12 cellular contexts compared by ENCODE assay signal in the genomic region with DNA sequence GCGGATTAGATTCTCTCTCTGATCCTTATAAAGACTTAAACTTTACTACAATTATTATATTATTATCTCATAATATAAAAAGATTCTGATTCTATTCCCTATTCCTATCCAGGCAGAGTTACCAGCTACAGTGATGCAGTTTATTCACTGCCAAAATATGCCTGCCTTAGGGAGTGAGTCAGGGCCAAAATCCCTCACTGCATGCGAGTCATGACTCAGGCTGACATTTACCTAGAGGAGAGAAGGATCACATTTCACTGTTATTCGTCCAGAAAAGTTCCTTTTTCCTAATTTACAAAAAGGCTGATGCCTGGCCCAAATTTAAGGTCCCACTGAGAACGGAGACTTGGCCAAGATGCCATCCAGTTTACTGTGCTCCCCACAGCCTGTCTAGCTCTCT.
DNase-seq lines count a peak whose midpoint lies in the region; FAIRE-seq and TF ChIP-seq lines count a peak whose summit lies in the region.
"Had no signal": no experiment of that assay in that cellular context is flagged by ENCODE, and none has a peak within 500 bp of the region (broad histone marks: within the 10 kb centered on the region; RNA-seq: fewer than 3 reads in every experiment).

No MANE protein-coding gene starts in this region.

- no peaks in the 10 kb centered on the region for H3K4me1 Mint-ChIP-seq in progenitor cell of endocrine pancreas (ENCODE audit: low read depth)
- H3K4me1 Mint-ChIP-seq: CD4-positive, alpha-beta memory T cell had no signal

- H3K27me3 ChIP-seq in endothelial cell of umbilical vein (ENCODE audit: control insufficient read depth in 2 of 2, insufficient read depth in 2 of 2, low read length in 2 of 2) = no peaks in the 10 kb centered on the region
- H3K27me3 ChIP-seq: heart right ventricle had no signal

- no peak for TF ChIP-seq CTCF in AG09319 (IDR thresholded peaks at IDR 0.05; ENCODE audit: low read depth, low read length)
- no peak for TF ChIP-seq CTCF in endothelial cell of umbilical vein (IDR thresholded peaks at IDR 0.05; ENCODE audit: extremely low read depth in 1 of 2, insufficient read depth in 1 of 2, low read depth in 1 of 2, low read length in 2 of 2)
- no peak for TF ChIP-seq CTCF in progenitor cell of endocrine pancreas (IDR thresholded peaks at IDR 0.05; ENCODE audit: unreplicated experiment)
- TF ChIP-seq CTCF in GM10248 (IDR thresholded peaks at IDR 0.05; ENCODE audit: control extremely low read depth, extremely low read depth, low read depth, missing control alignments) = no peak

- TF ChIP-seq POLR2A in endothelial cell of umbilical vein (IDR thresholded peaks at IDR 0.05; ENCODE audit: low read depth, low read length) = no peak

- H3K9me3 ChIP-seq in endothelial cell of umbilical vein (replicated peaks; ENCODE audit: control insufficient read depth, insufficient read depth, low read length) = no peaks in the 10 kb centered on the region

- no peak overlapping the region for H3K27ac ChIP-seq in endothelial cell of umbilical vein (ENCODE audit: insufficient read depth, low read depth, low read length)
- H3K27ac ChIP-seq: heart right ventricle had no signal

- H3K36me3 ChIP-seq in endothelial cell of umbilical vein (ENCODE audit: control insufficient read depth in 2 of 2, extremely low read depth in 1 of 2, insufficient read depth in 2 of 2, low read length in 2 of 2) = no peaks in the 10 kb centered on the region
- H3K36me3 ChIP-seq: heart right ventricle had no signal

- peak; percentile 47 for FAIRE-seq in endothelial cell of umbilical vein (lab: Jason Lieb, UNC)

- H3K36me3 Mint-ChIP-seq in progenitor cell of endocrine pancreas (ENCODE audit: insufficient read depth) = no peaks in the 10 kb centered on the region
- H3K36me3 Mint-ChIP-seq: CD4-positive, alpha-beta memory T cell had no signal

- H3K4me3 Mint-ChIP-seq in progenitor cell of endocrine pancreas (ENCODE audit: low read depth) = no peak overlapping the region
- H3K4me3 Mint-ChIP-seq: activated T-cell treated with anti-CD3 and anti-CD28 coated beads, Interleukin-2, amount 50 U/mL, for 72 hours; CD4-positive, alpha-beta memory T cell had no signal

- no peaks in the 10 kb centered on the region for H3K9me1 ChIP-seq in endothelial cell of umbilical vein (replicated peaks; ENCODE audit: control insufficient read depth, extremely low read depth, insufficient read depth, low read length)

- DNase-seq in AG09319 (ENCODE audit: extremely low read depth, low read depth) (peak; percentile 69), NCI-H226 (peak; percentile 82), endothelial cell of umbilical vein (ENCODE audit: low read depth, low spot score) (peak; percentile 22), myocyte (ENCODE audit: low read depth) (peak; percentile 15), progenitor cell of endocrine pancreas (ENCODE audit: low spot score, unreplicated experiment) (no peak), LoVo (ENCODE audit: low spot score) (no peak), GM10248 (ENCODE audit: extremely low spot score) (no peak)
- no peak for DNase-seq in effector CD8-positive, alpha-beta T cell (lab: John Stamatoyannopoulos, UW)
- DNase-seq: activated T-cell treated with anti-CD3 and anti-CD28 coated beads, Interleukin-2, amount 50 U/mL, for 72 hours; CD4-positive, alpha-beta memory T cell; heart right ventricle; NCI-H2081 treated with DMSO at 0.1 percent for 48 hours had no signal

- peaks cover 3% of the 10 kb centered on the region for H3K9me3 Mint-ChIP-seq in progenitor cell of endocrine pancreas (ENCODE audit: low read depth)
- H3K9me3 Mint-ChIP-seq: activated T-cell treated with anti-CD3 and anti-CD28 coated beads, Interleukin-2, amount 50 U/mL, for 72 hours; CD4-positive, alpha-beta memory T cell had no signal

- dilution Hi-C loops in endothelial cell of umbilical vein (cut with MboI; ENCODE audit: extremely low pct_ligation_motif_present, low sequenced_read_pairs) = no loop called here

- CTCF ChIA-PET in endothelial cell of umbilical vein (lab: Charles Lee) (interaction anchor here (0.7 to 1.3 kb wide), 4 partner anchors 28 to 240 kb away, joined by 3 to 6 read pairs (median 4); no protein-coding TSS in a partner anchor), GM10248 (lab: Yijun Ruan, JAX) (no interaction called here)

- no TSS peak for BruUV-seq in endothelial cell of umbilical vein (replicated peaks; lab: Mats Ljungman, UMichigan)

- H4K20me1 ChIP-seq in endothelial cell of umbilical vein (replicated peaks; ENCODE audit: control insufficient read depth, extremely low read depth, insufficient read depth, low read length) = no peaks in the 10 kb centered on the region

- H3K79me2 ChIP-seq in endothelial cell of umbilical vein (ENCODE audit: control insufficient read depth, insufficient read depth, low read length) = no peaks in the 10 kb centered on the region

- peak overlapping the region; percentile 27 for H2AFZ ChIP-seq in endothelial cell of umbilical vein (ENCODE audit: low read depth, low read length)

- H3K4me3 ChIP-seq in endothelial cell of umbilical vein (replicated peaks in 1 of 3; ENCODE audit: insufficient read depth in 1 of 3, low read depth in 1 of 3, low read length in 3 of 3) = no peak overlapping the region
- H3K4me3 ChIP-seq: heart right ventricle had no signal

- intact Hi-C loops in endothelial cell of umbilical vein (cut with micrococcal nuclease) = no loop called here

- no peak overlapping the region for H3K4me2 ChIP-seq in endothelial cell of umbilical vein (ENCODE audit: insufficient read depth, low read length)

- no peaks in the 10 kb centered on the region for H3K4me1 ChIP-seq in endothelial cell of umbilical vein (ENCODE audit: control insufficient read depth, extremely low read depth, insufficient read depth, low read length)

- no peak overlapping the region for H3K9ac ChIP-seq in endothelial cell of umbilical vein (replicated peaks; ENCODE audit: extremely low read depth, insufficient read depth, low read length)

- H3K27me3 Mint-ChIP-seq in progenitor cell of endocrine pancreas = peaks cover 3% of the 10 kb centered on the region
- H3K27me3 Mint-ChIP-seq: CD4-positive, alpha-beta memory T cell had no signal

- H3K27ac Mint-ChIP-seq in progenitor cell of endocrine pancreas = no peak overlapping the region
- H3K27ac Mint-ChIP-seq: activated T-cell treated with anti-CD3 and anti-CD28 coated beads, Interleukin-2, amount 50 U/mL, for 72 hours; CD4-positive, alpha-beta memory T cell had no signal

- POLR2A ChIA-PET in endothelial cell of umbilical vein (lab: Charles Lee) (no interaction called here), GM10248 (lab: Yijun Ruan, JAX) (no interaction called here)

TF ChIP-seq in endothelial cell of umbilical vein, 7 proteins besides CTCF, POLR2A, EP300 and RAD21:
- no peak for TF ChIP-seq MYC (IDR thresholded peaks at IDR 0.05; ENCODE audit: low read depth, low read length)
- peak; percentile 58 for TF ChIP-seq FOS (IDR thresholded peaks at IDR 0.05; ENCODE audit: borderline replicate concordance, insufficient read depth, low read length)
- TF ChIP-seq EZH2 (IDR thresholded peaks at IDR 0.05; ENCODE audit: borderline replicate concordance, low read depth, low read length, severe bottlenecking) = no peak
- peak; percentile 33 for TF ChIP-seq JUN (IDR thresholded peaks at IDR 0.05; ENCODE audit: borderline replicate concordance, insufficient read depth, insufficient read length, low read depth)
- no peak for TF ChIP-seq GATA2 (IDR thresholded peaks at IDR 0.05; ENCODE audit: insufficient read depth, insufficient read length, low read depth, low read length)

Comparison
In these comparisons a context has a peak if more than half of its experiments do, and no peak if none do; other contexts are left out.
1. DNase-seq: peak in AG09319 (single experiment), NCI-H226 (single experiment), endothelial cell of umbilical vein (single experiment) and myocyte (single experiment); none in progenitor cell of endocrine pancreas (single experiment), effector CD8-positive, alpha-beta T cell (single experiment), LoVo (single experiment) and GM10248 (single experiment).